Comparison of ENCODE assay signal across 27 cellular contexts in the genomic region with DNA sequence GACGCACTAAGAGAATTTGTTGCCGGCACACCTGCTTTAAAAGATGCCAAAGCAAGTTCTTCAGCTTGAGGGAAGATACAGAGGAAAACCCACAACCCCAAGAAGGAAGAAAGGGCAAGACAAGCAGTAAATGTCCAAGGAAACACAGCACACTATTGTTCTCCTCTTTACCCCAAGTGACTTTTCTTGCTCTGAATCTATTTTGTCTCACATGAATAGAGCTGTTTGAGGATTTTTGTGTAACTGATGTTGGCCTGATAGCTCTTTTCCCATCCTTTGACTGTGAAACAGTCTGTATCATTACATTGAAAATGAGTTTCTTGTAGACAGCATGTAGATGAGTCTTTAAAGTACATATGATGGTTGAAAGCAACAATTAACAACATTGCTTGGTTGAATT.
"Had no signal": no experiment of that assay in that cellular context is flagged by ENCODE, and none has a peak within 500 bp of the region (broad histone marks: within the 10 kb centered on the region; RNA-seq: fewer than 3 reads in every experiment).

No MANE protein-coding gene starts in this region.

- DNase-seq: activated CD4-positive, alpha-beta memory T cell treated with anti-CD3 and anti-CD28 coated beads, Interleukin-2, amount 10 ng/mL, durations not matched to agents 7 days and 5 days; activated CD4-positive, alpha-beta T cell treated with anti-CD3 and anti-CD28 coated beads for 1 hour; activated CD4-positive, alpha-beta T cell treated with anti-CD3 and anti-CD28 coated beads for 4 hours; activated CD4-positive, alpha-beta T cell treated with anti-CD3 and anti-CD28 coated beads, Interleukin-2, amount 10 ng/mL, durations not matched to agents 7 days and 5 days; activated CD4-positive, alpha-beta T cell treated with anti-CD3 and anti-CD28 coated beads, Interleukin-2, amount 50 U/mL, for 4 hours; activated CD8-positive, alpha-beta memory T cell treated with anti-CD3 and anti-CD28 coated beads, Interleukin-2, amount 50 U/mL, for 48 hours; activated gamma-delta T cell; activated naive CD4-positive, alpha-beta T cell; activated naive CD4-positive, alpha-beta T cell treated with anti-CD3 and anti-CD28 coated beads, Interleukin-2, amount 10 ng/mL, durations not matched to agents 7 days and 5 days; activated naive CD8-positive, alpha-beta T cell treated with anti-CD3 and anti-CD28 coated beads, Interleukin-2, amount 10 ng/mL, durations not matched to agents 7 days and 5 days; activated T-cell treated with anti-CD3 and anti-CD28 coated beads for 4 hours; activated T-cell treated with anti-CD3 and anti-CD28 coated beads, Interleukin-2, amount 50 U/mL, for 24 hours; activated T-cell treated with anti-CD3 and anti-CD28 coated beads, Interleukin-2, amount 50 U/mL, for 72 hours; cortex of kidney; effector CD8-positive, alpha-beta T cell; esophagus squamous epithelium; T-helper 1 cell; T-helper 17 cell; T1000 had no signal

- H3K36me3 ChIP-seq: ascending aorta, breast epithelium, cardiac muscle cell, esophagus squamous epithelium had no signal

- H3K36me3 Mint-ChIP-seq: activated naive CD4-positive, alpha-beta T cell treated with anti-CD3 and anti-CD28 coated beads, Interleukin-2, amount 10 ng/mL, durations not matched to agents 7 days and 5 days; activated naive CD4-positive, alpha-beta T cell treated with anti-CD3 and anti-CD28 coated beads, Interleukin-2, amount 50 U/mL, for 72 hours; activated naive CD8-positive, alpha-beta T cell treated with anti-CD3 and anti-CD28 coated beads, Interleukin-2, amount 10 ng/mL, durations not matched to agents 7 days and 5 days; brain had no signal

- H3K27ac ChIP-seq: ascending aorta, breast epithelium, cardiac muscle cell, epithelial cell of prostate, esophagus squamous epithelium had no signal

- H3K4me1 ChIP-seq: ascending aorta, breast epithelium had no signal

- H3K4me1 Mint-ChIP-seq: brain had no signal

- H3K9me3 Mint-ChIP-seq: activated CD4-positive, alpha-beta memory T cell treated with anti-CD3 and anti-CD28 coated beads, Interleukin-2, amount 10 ng/mL, durations not matched to agents 7 days and 5 days; activated CD4-positive, alpha-beta T cell treated with anti-CD3 and anti-CD28 coated beads, Interleukin-2, amount 10 ng/mL, durations not matched to agents 7 days and 5 days; activated naive CD4-positive, alpha-beta T cell treated with anti-CD3 and anti-CD28 coated beads, Interleukin-2, amount 10 ng/mL, durations not matched to agents 7 days and 5 days; activated T-cell treated with anti-CD3 and anti-CD28 coated beads, Interleukin-2, amount 50 U/mL, for 72 hours; central memory CD8-positive, alpha-beta T cell; T-helper 2 cell treated with Interferon-gamma antibody and Interleukin-4, amounts not matched to agents 5 μg/mL and 100 μg/mL, for 36 hours had no signal

- H3K27ac Mint-ChIP-seq: activated CD4-positive, alpha-beta memory T cell treated with anti-CD3 and anti-CD28 coated beads, Interleukin-2, amount 10 ng/mL, durations not matched to agents 7 days and 5 days; activated CD4-positive, alpha-beta T cell treated with anti-CD3 and anti-CD28 coated beads, Interleukin-2, amount 10 ng/mL, durations not matched to agents 7 days and 5 days; activated naive CD4-positive, alpha-beta T cell treated with anti-CD3 and anti-CD28 coated beads, Interleukin-2, amount 10 ng/mL, durations not matched to agents 7 days and 5 days; activated naive CD4-positive, alpha-beta T cell treated with anti-CD3 and anti-CD28 coated beads, Interleukin-2, amount 50 U/mL, for 72 hours; activated naive CD8-positive, alpha-beta T cell treated with anti-CD3 and anti-CD28 coated beads, Interleukin-2, amount 10 ng/mL, durations not matched to agents 7 days and 5 days; activated T-cell treated with anti-CD3 and anti-CD28 coated beads, Interleukin-2, amount 50 U/mL, for 24 hours; activated T-cell treated with anti-CD3 and anti-CD28 coated beads, Interleukin-2, amount 50 U/mL, for 72 hours; brain; T-helper 17 cell; T-helper 2 cell treated with Interferon-gamma antibody and Interleukin-4, amounts not matched to agents 5 μg/mL and 100 μg/mL, for 36 hours had no signal

- ATAC-seq: activated naive CD4-positive, alpha-beta T cell treated with anti-CD3 and anti-CD28 coated beads, Interleukin-2, amount 50 U/mL, for 72 hours; activated T-cell treated with anti-CD3 and anti-CD28 coated beads, Interleukin-2, amount 50 U/mL, for 72 hours; T-helper 17 cell had no signal

- H3K27me3 ChIP-seq: ascending aorta had no signal

- H3K4me3 Mint-ChIP-seq: activated CD4-positive, alpha-beta memory T cell treated with anti-CD3 and anti-CD28 coated beads, Interleukin-2, amount 10 ng/mL, durations not matched to agents 7 days and 5 days; activated CD4-positive, alpha-beta T cell treated with anti-CD3 and anti-CD28 coated beads, Interleukin-2, amount 10 ng/mL, durations not matched to agents 7 days and 5 days; activated naive CD4-positive, alpha-beta T cell treated with anti-CD3 and anti-CD28 coated beads, Interleukin-2, amount 10 ng/mL, durations not matched to agents 7 days and 5 days; activated naive CD8-positive, alpha-beta T cell treated with anti-CD3 and anti-CD28 coated beads, Interleukin-2, amount 10 ng/mL, durations not matched to agents 7 days and 5 days; activated T-cell treated with anti-CD3 and anti-CD28 coated beads, Interleukin-2, amount 50 U/mL, for 24 hours; activated T-cell treated with anti-CD3 and anti-CD28 coated beads, Interleukin-2, amount 50 U/mL, for 72 hours; brain; central memory CD8-positive, alpha-beta T cell; T-helper 17 cell; T-helper 2 cell treated with Interferon-gamma antibody and Interleukin-4, amounts not matched to agents 5 μg/mL and 100 μg/mL, for 36 hours had no signal

- H3K9me3 ChIP-seq: ascending aorta, breast epithelium, esophagus squamous epithelium had no signal

- H3K4me3 ChIP-seq: ascending aorta, breast epithelium, cardiac muscle cell, esophagus squamous epithelium had no signal
